Comparison of ENCODE assay signal across 5 cellular contexts in the genomic region with DNA sequence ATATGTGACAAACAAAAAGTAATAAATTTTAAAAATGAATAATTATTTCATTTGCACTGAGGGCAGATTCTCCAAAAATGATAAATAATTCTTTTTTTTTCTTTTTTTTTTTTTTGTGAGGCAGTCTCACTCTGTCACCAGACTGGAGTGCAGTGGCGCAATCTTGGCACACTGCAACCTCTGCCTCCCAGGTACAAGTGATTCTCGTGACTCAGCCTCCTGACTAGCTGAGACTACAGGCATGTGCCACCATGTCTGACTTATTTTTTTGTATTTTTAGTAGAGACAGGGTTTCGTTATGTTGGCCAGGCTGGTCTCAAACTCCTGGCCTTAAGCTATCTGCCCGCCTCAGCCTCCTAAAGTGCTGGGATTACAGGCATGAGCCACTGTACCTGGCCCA. TPM values are rescaled to one million over a fixed set of nuclear protein-coding genes. Genes with fewer than 3 reads are reported as not detected.
"Had no signal": no experiment of that assay in that cellular context is flagged by ENCODE, and none has a peak within 500 bp of the region (broad histone marks: within the 10 kb centered on the region; RNA-seq: fewer than 3 reads in every experiment).

No MANE protein-coding gene starts in this region.

RNA-seq across cellular contexts. Expression of gene HYAL4, which starts 25.2 kb away (rescaled TPM):
- total RNA-seq: K562, NCI-H460, Right ventricle myocardium inferior, SJCRH30 had no signal
- polyA plus RNA-seq: IgD-negative memory B cell, K562 had no signal
